Comparison of ENCODE assay signal across 8 cellular contexts in genomic region chr14:59483360-59483759, GRCh38. TPM values are rescaled to one million over a fixed set of nuclear protein-coding genes. Genes with fewer than 3 reads are reported as not detected.
A peak's percentile ranks its signal among the peaks of the same experiment; 100 is the strongest.
DNase-seq lines count a peak whose midpoint lies in the region; ATAC-seq and TF ChIP-seq lines count a peak whose summit lies in the region.

No MANE protein-coding gene starts in this region.

- no peaks in the 10 kb centered on the region for H3K36me3 ChIP-seq in KMS-11 (ENCODE audit: insufficient read depth)

- no peak for TF ChIP-seq CTCF in KMS-11 (conservative IDR thresholded peaks at IDR 0.05; ENCODE audit: low read depth, low read length)
- TF ChIP-seq CTCF in astrocyte of the spinal cord (IDR thresholded peaks at IDR 0.05; ENCODE audit: low read depth, low read length) = no peak

- peak overlapping the region; percentile 88 for H3K9ac ChIP-seq in KMS-11

- no peaks in the 10 kb centered on the region for H4K20me1 ChIP-seq in KMS-11 (ENCODE audit: insufficient read depth)

- peak overlapping the region; percentile 93 to 98 (median 98) for H3K4me3 Mint-ChIP-seq in immature natural killer cell
- H3K4me3 Mint-ChIP-seq in stimulated activated memory B cell treated with anti-CD40 and anti-IgM and Interleukin-4, amounts not matched to agents 10 μg/mL and 1 μg/mL and 100 μg/mL, for 72 hours = peak overlapping the region; percentile 80

- peak overlapping the region; percentile 66 for H2AFZ ChIP-seq in KMS-11 (ENCODE audit: low read depth)

- H3K27ac ChIP-seq in KMS-11 = peak overlapping the region; percentile 75

- peaks cover 0 to 8% (median 3%) of the 10 kb centered on the region in 3 donors for H3K36me3 Mint-ChIP-seq in immature natural killer cell
- H3K36me3 Mint-ChIP-seq in stimulated activated memory B cell treated with anti-CD40 and anti-IgM and Interleukin-4, amounts not matched to agents 10 μg/mL and 1 μg/mL and 100 μg/mL, for 72 hours = peaks cover 3% of the 10 kb centered on the region

- DNase-seq in DMS79 treated with DMSO at 0.1 percent for 48 hours (lab: John Stamatoyannopoulos, UW) (peak; percentile 45), astrocyte of the spinal cord (ENCODE audit: low read depth, low spot score) (peak; percentile 77), immature natural killer cell (no peak), NCI-H345 treated with DMSO at 0.1 percent for 48 hours (lab: John Stamatoyannopoulos, UW; ENCODE audit: unreplicated experiment) (no peak), NCI-H187 treated with DMSO at 0.1 percent for 48 hours (lab: John Stamatoyannopoulos, UW) (no peak)

- H3K27me3 ChIP-seq in KMS-11 (ENCODE audit: insufficient read depth, low read depth) = no peaks in the 10 kb centered on the region

- in situ Hi-C loops in astrocyte of the spinal cord (cut with HindIII; ENCODE audit: low sequenced_read_pairs) = no loop called here

- peaks cover 55 to 73% of the 10 kb centered on the region in 2 donors for H3K4me1 Mint-ChIP-seq in immature natural killer cell
- H3K4me1 Mint-ChIP-seq in stimulated activated memory B cell treated with anti-CD40 and anti-IgM and Interleukin-4, amounts not matched to agents 10 μg/mL and 1 μg/mL and 100 μg/mL, for 72 hours = peaks cover 51% of the 10 kb centered on the region

- H3K27me3 Mint-ChIP-seq in immature natural killer cell (ENCODE audit: low read depth in 3 of 3) = peaks cover 1 to 14% (median 11%) of the 10 kb centered on the region in 3 donors
- H3K27me3 Mint-ChIP-seq in stimulated activated memory B cell treated with anti-CD40 and anti-IgM and Interleukin-4, amounts not matched to agents 10 μg/mL and 1 μg/mL and 100 μg/mL, for 72 hours = no peaks in the 10 kb centered on the region

- peak overlapping the region; percentile 7 to 97 (median 80) for H3K27ac Mint-ChIP-seq in immature natural killer cell
- H3K27ac Mint-ChIP-seq in stimulated activated memory B cell treated with anti-CD40 and anti-IgM and Interleukin-4, amounts not matched to agents 10 μg/mL and 1 μg/mL and 100 μg/mL, for 72 hours = peak overlapping the region; percentile 87

- peaks cover 20% of the 10 kb centered on the region; the same call in 1 of the 2 replicates for H3K79me2 ChIP-seq in KMS-11 (ENCODE audit: insufficient read depth, low read depth)

- ATAC-seq in stimulated activated memory B cell treated with anti-CD40 and anti-IgM and Interleukin-4, amounts not matched to agents 10 μg/mL and 1 μg/mL and 100 μg/mL, for 72 hours = no peak
- no peak for ATAC-seq in HG03045 (IDR thresholded peaks at IDR 0.05; ENCODE audit: unreplicated experiment)

- H3K4me2 ChIP-seq in KMS-11 = peak overlapping the region; percentile 80

- peaks cover 35% of the 10 kb centered on the region for H3K4me1 ChIP-seq in KMS-11 (ENCODE audit: low read depth, poor library complexity, severe bottlenecking)

- H3K4me3 ChIP-seq in KMS-11 (IDR thresholded peaks at IDR 0.05; ENCODE audit: insufficient read depth, low read depth, low read length) = no peak overlapping the region
- H3K4me3 ChIP-seq in astrocyte of the spinal cord (ENCODE audit: low read depth, low read length) = peak overlapping the region; percentile 88

- H3K9me3 Mint-ChIP-seq in immature natural killer cell = no peaks in the 10 kb centered on the region
- no peaks in the 10 kb centered on the region for H3K9me3 Mint-ChIP-seq in stimulated activated memory B cell treated with anti-CD40 and anti-IgM and Interleukin-4, amounts not matched to agents 10 μg/mL and 1 μg/mL and 100 μg/mL, for 72 hours

RNA-seq across cellular contexts. Expression of gene L3HYPDH, which starts 0.8 kb away (rescaled TPM):
- 1 to 10 TPM; 1.1 to 5.1 (median 3.6) TPM for polyA plus RNA-seq in immature natural killer cell

RNA-seq across cellular contexts. Expression of gene JKAMP, which starts 1.0 kb away (rescaled TPM):
- polyA plus RNA-seq in immature natural killer cell = 100 to 1,000 TPM in 1 of 3 donors, 10 to 100 TPM in 2; 58.0 to 109 (median 69.9) TPM

RNA-seq across cellular contexts. Expression of gene GPR135, which starts 18.2 kb away (rescaled TPM):
- polyA plus RNA-seq in immature natural killer cell = under 1 TPM; 0.06 to 0.58 (median 0.25) TPM

Comparison
In these comparisons a context has a peak if more than half of its experiments do, and no peak if none do; other contexts are left out.
1. DNase-seq: peak in DMS79 treated with DMSO at 0.1 percent for 48 hours (single experiment) and astrocyte of the spinal cord (single experiment); none in immature natural killer cell (0 of 3), NCI-H345 treated with DMSO at 0.1 percent for 48 hours (single experiment) and NCI-H187 treated with DMSO at 0.1 percent for 48 hours (single experiment).